8 cellular contexts compared by ENCODE assay signal in the genomic region with DNA sequence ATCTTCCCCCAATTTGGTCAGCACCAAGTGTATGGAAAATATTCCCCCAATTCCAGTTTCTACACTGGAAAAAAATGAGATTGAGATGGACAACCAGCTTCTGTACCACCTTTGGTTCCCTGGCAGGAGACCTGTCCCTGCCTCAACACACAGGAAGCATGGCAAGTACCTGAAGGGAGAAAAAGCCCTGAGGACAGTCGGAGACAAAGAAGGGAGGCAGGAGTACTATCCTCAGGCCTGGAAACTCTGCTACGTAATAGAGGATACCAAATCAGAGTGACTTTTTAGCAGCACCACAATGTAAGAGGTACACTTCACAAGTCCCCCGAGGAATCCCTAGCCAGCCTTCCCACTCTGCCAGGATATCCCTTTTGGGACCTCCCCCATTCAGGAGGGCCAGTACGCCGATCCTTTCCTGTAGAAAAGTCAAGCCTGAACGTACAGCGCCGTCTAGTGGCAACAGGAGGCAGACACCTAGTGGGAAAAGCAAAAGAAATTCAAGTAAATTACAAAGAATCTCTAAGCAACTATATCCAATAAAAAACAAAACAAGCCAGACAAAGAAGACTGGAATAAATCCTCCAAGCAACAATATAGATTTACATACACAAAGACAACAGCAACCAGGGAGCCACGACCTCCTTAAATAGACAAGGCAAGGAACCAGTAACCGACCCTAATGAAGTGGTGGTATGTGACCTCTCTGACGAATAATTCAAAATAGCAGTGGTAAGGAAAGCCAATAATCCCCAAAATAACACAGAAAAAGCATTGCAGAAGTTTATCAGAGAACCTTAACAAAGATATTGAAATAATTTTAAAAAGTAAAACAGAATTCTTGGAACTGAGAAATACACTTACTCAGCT.
DNase-seq lines count a peak whose midpoint lies in the region; ATAC-seq and TF ChIP-seq lines count a peak whose summit lies in the region.

No MANE protein-coding gene starts in this region.

- ATAC-seq in HG02759 (IDR thresholded peaks at IDR 0.05; ENCODE audit: unreplicated experiment): peak; percentile 76

- no peak overlapping the region for H3K4me3 Mint-ChIP-seq in activated naive CD4-positive, alpha-beta T cell treated with anti-CD3 and anti-CD28 coated beads for 36 hours
- no peak overlapping the region for H3K4me3 Mint-ChIP-seq in immature natural killer cell

- H3K4me3 ChIP-seq in fibroblast of villous mesenchyme (ENCODE audit: low read depth, low read length) (no peak overlapping the region), tibial artery (no peak overlapping the region)

- intact Hi-C loops in activated naive CD4-positive, alpha-beta T cell treated with anti-CD3 and anti-CD28 coated beads for 36 hours (cut with micrococcal nuclease): no loop called here
- intact Hi-C loops in tibial artery (cut with DNase I; ENCODE audit: low total_unique reads): no loop called here

- no peak overlapping the region for H3K27ac Mint-ChIP-seq in activated naive CD4-positive, alpha-beta T cell treated with anti-CD3 and anti-CD28 coated beads for 36 hours
- no peak overlapping the region for H3K27ac Mint-ChIP-seq in immature natural killer cell

- peaks cover 3% of the 10 kb centered on the region for H3K9me3 Mint-ChIP-seq in activated naive CD4-positive, alpha-beta T cell treated with anti-CD3 and anti-CD28 coated beads for 36 hours
- peaks cover 0 to 6% (median 0%) of the 10 kb centered on the region in 6 donors for H3K9me3 Mint-ChIP-seq in immature natural killer cell

- TF ChIP-seq CTCF in fibroblast of villous mesenchyme (IDR thresholded peaks at IDR 0.05; ENCODE audit: insufficient read depth, low read depth, low read length) (peak; percentile 78), tibial artery (IDR thresholded peaks at IDR 0.05) (peak; percentile 27 to 37)

- no peak overlapping the region for H3K27ac ChIP-seq in tibial artery

- CTCF ChIA-PET in activated naive CD4-positive, alpha-beta T cell treated with anti-CD3 and anti-CD28 coated beads for 36 hours (lab: Charles Lee): interaction anchor here (0.6 to 0.8 kb wide), 2 partner anchors 25 to 119 kb away, joined by 3 to 4 read pairs; no protein-coding TSS in a partner anchor

- no peaks in the 10 kb centered on the region for H3K36me3 Mint-ChIP-seq in activated naive CD4-positive, alpha-beta T cell treated with anti-CD3 and anti-CD28 coated beads for 36 hours (ENCODE audit: low read depth)
- no peaks in the 10 kb centered on the region for H3K36me3 Mint-ChIP-seq in immature natural killer cell

- H3K9me3 ChIP-seq in tibial artery: no peaks in the 10 kb centered on the region

- DNase-seq in activated naive CD4-positive, alpha-beta T cell treated with anti-CD3 and anti-CD28 coated beads for 36 hours: peak; percentile 36
- DNase-seq in activated naive CD4-positive, alpha-beta T cell treated with Interleukin-2 at 50 U/mL for 16 hours: no peak
- DNase-seq in RPMI7951 (ENCODE audit: low read depth) (peak; percentile 43), fibroblast of villous mesenchyme (ENCODE audit: low read depth) (peak; percentile 18), tibial artery (no peak), DMS114 treated with DMSO at 0.1 percent for 48 hours (lab: John Stamatoyannopoulos, UW; ENCODE audit: unreplicated experiment) (no peak), immature natural killer cell (no peak)

- no peaks in the 10 kb centered on the region for H3K4me1 Mint-ChIP-seq in activated naive CD4-positive, alpha-beta T cell treated with anti-CD3 and anti-CD28 coated beads for 36 hours (ENCODE audit: low read depth)
- no peaks in the 10 kb centered on the region for H3K4me1 Mint-ChIP-seq in immature natural killer cell

- no peaks in the 10 kb centered on the region for H3K27me3 ChIP-seq in tibial artery

- H3K27me3 Mint-ChIP-seq in activated naive CD4-positive, alpha-beta T cell treated with anti-CD3 and anti-CD28 coated beads for 36 hours (ENCODE audit: low read depth): peaks cover 4% of the 10 kb centered on the region
- peaks cover 2 to 10% (median 10%) of the 10 kb centered on the region in 3 donors for H3K27me3 Mint-ChIP-seq in immature natural killer cell (ENCODE audit: low read depth in 3 of 3)

- H3K36me3 ChIP-seq in tibial artery: no peaks in the 10 kb centered on the region

- H3K4me1 ChIP-seq in tibial artery: no peaks in the 10 kb centered on the region

Comparison
In these comparisons a context has a peak if more than half of its experiments do, and no peak if none do; other contexts are left out.
1. DNase-seq: peak in activated naive CD4-positive, alpha-beta T cell treated with anti-CD3 and anti-CD28 coated beads for 36 hours (single experiment), RPMI7951 (single experiment) and fibroblast of villous mesenchyme (single experiment); none in activated naive CD4-positive, alpha-beta T cell treated with Interleukin-2 at 50 U/mL for 16 hours (single experiment), tibial artery (0 of 2), DMS114 treated with DMSO at 0.1 percent for 48 hours (single experiment) and immature natural killer cell (0 of 3).